ENCODE assay signal across 14 cellular contexts in genomic region chr5:112933651-112934365, GRCh38.
DNase-seq lines count a peak whose midpoint lies in the region; FAIRE-seq and TF ChIP-seq lines count a peak whose summit lies in the region.
"Had no signal": no experiment of that assay in that cellular context is flagged by ENCODE, and none has a peak within 500 bp of the region (broad histone marks: within the 10 kb centered on the region; RNA-seq: fewer than 3 reads in every experiment).

No MANE protein-coding gene starts in this region.

- no peak for TF ChIP-seq CTCF in AG04449 (IDR thresholded peaks at IDR 0.05; ENCODE audit: insufficient read depth, low read length, missing control alignments)
- no peak for TF ChIP-seq CTCF in foreskin fibroblast (IDR thresholded peaks at IDR 0.05; ENCODE audit: low read depth, low read length)

- DNase-seq in AG04449 (ENCODE audit: low read depth, low spot score) (peak; percentile 26), GM04503 (ENCODE audit: low read depth) (peak; percentile 78), amniotic epithelial cell (ENCODE audit: low read depth) (peak; percentile 42), foreskin fibroblast (peak; percentile 62 to 80), H54 (ENCODE audit: insufficient read length, low spot score) (no peak), OCI-M1 (lab: John Stamatoyannopoulos, UW) (no peak), UCSD-AML1 (lab: John Stamatoyannopoulos, UW; ENCODE audit: unreplicated experiment) (no peak)
- DNase-seq in activated effector memory CD4-positive, alpha-beta T cell treated with Interleukin-2 at 50 U/mL for 16 hours, result no peak
- DNase-seq: activated CD4-positive, CD25-positive, alpha-beta regulatory T cell treated with anti-CD3 and anti-CD28 coated beads, Interleukin-2, amount 50 U/mL, for 72 hours; aorta; dorsolateral prefrontal cortex; NCI-H446; posterior cingulate gyrus had no signal

- H3K4me3 ChIP-seq in AG04449 (ENCODE audit: low read depth, low read length), result no peak overlapping the region
- no peak overlapping the region for H3K4me3 ChIP-seq in foreskin fibroblast (ENCODE audit: low read depth in 1 of 2, low read length in 2 of 2)
- H3K4me3 ChIP-seq: dorsolateral prefrontal cortex, tibial nerve had no signal

- no peak for FAIRE-seq in H54 (lab: Jason Lieb, UNC)

- CTCF ChIA-PET in AG04449 (lab: Yijun Ruan, JAX), result interaction anchor here (1.2 to 2.5 kb wide), 3 partner anchors 11 to 30 kb away, joined by 5 to 10 read pairs (median 8); partner anchors contain the start of gene REEP5

- no peak for TF ChIP-seq POLR2A in H54 (IDR thresholded peaks at IDR 0.05; ENCODE audit: low read depth, low read length)

- POLR2A ChIA-PET in AG04449 (lab: Yijun Ruan, JAX), result interaction anchor here (1.1 kb wide), 1 partner anchor 25 kb away, joined by 3 read pairs; no protein-coding TSS in a partner anchor

Comparison
In these comparisons a context has a peak if more than half of its experiments do, and no peak if none do; other contexts are left out.
1. DNase-seq: peak in AG04449 (single experiment), GM04503 (single experiment), amniotic epithelial cell (single experiment) and foreskin fibroblast (2 of 2); none in activated effector memory CD4-positive, alpha-beta T cell treated with Interleukin-2 at 50 U/mL for 16 hours (single experiment), H54 (single experiment), OCI-M1 (single experiment) and UCSD-AML1 (single experiment).